Comparison of ENCODE assay signal across 9 cellular contexts in the genomic region with DNA sequence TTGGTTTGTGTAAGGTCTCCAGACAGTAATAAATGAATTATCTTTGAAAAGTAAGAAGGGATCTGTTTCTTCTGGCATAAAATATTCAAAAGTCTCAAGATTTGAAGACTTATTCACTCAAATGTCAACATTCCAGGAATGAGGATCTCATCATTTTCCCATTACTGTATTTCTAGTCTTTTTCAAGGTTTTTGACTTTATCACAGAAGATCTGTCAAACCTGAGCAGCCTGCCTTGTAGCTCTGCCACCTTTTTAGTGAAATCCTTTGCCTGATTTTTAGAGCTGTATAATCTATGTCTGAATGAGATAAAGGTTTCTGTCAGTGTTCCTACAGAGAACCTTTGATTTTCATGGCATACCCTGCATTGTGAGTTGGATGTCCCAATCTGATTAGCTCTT. TPM values are rescaled to one million over a fixed set of nuclear protein-coding genes. Genes with fewer than 3 reads are reported as not detected.
"Had no signal": no experiment of that assay in that cellular context is flagged by ENCODE, and none has a peak within 500 bp of the region (broad histone marks: within the 10 kb centered on the region; RNA-seq: fewer than 3 reads in every experiment).

No MANE protein-coding gene starts in this region.

- H3K4me3 ChIP-seq: K562 had no signal

- ATAC-seq: HepG2, K562 had no signal

- H3K27ac ChIP-seq: HL-60 had no signal

- DNase-seq: IMR-90, KBM-7, KG1 had no signal

RNA-seq across cellular contexts. Expression of a gene that starts 4.0 kb away (rescaled TPM):
- total RNA-seq: HepG2, HT-29, HT1080, K562 had no signal
- polyA plus RNA-seq: HepG2, IgD-negative memory B cell, IMR-90, K562 had no signal

RNA-seq across cellular contexts. Expression of a gene that starts 21.0 kb away (rescaled TPM):
- total RNA-seq: HepG2, HT-29, HT1080, IMR-90, K562 had no signal
- polyA plus RNA-seq: HepG2, IgD-negative memory B cell, IMR-90, K562 had no signal

RNA-seq across cellular contexts. Expression of a gene that starts 23.9 kb away (rescaled TPM):
- total RNA-seq: HepG2, HT-29, HT1080, IMR-90, K562 had no signal
- polyA plus RNA-seq: HepG2, IgD-negative memory B cell, IMR-90, K562 had no signal

RNA-seq across cellular contexts. Expression of a gene that starts 55.4 kb away (rescaled TPM):
- total RNA-seq: HepG2, HT-29, HT1080, IMR-90, K562 had no signal
- polyA plus RNA-seq: HepG2, IgD-negative memory B cell, IMR-90, K562 had no signal

RNA-seq across cellular contexts. Expression of a gene that starts 56.6 kb away (rescaled TPM):
- total RNA-seq: HepG2, HT-29, HT1080, IMR-90, K562 had no signal
- polyA plus RNA-seq: HepG2, IgD-negative memory B cell, IMR-90, K562 had no signal
